14 cellular contexts compared by ENCODE assay signal in the genomic region with DNA sequence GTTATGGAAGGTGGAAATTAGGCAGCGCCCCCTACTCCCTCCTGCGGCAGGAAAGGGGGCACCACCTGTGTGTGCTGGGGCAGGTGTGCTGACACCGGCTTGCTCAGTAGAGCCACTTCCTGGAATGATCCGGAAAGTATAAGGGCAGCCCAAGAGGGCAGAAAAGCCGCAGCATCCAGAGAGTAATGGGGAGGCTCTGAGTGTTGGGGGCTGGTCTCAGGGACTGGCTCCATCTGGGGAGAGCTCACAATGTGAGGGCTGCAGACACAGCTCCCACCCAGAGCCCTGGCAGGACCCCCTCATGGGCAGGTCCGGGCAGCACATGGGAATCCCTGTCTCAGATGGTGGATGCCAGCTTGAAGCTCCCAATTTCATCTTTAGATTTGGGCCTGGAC.
DNase-seq lines count a peak whose midpoint lies in the region; ATAC-seq, FAIRE-seq and TF ChIP-seq lines count a peak whose summit lies in the region.
"Had no signal": no experiment of that assay in that cellular context is flagged by ENCODE, and none has a peak within 500 bp of the region (broad histone marks: within the 10 kb centered on the region; RNA-seq: fewer than 3 reads in every experiment).

No MANE protein-coding gene starts in this region.

- H3K27ac ChIP-seq in HepG2 (ENCODE audit: extremely low read length, insufficient read depth, low read length): no peak overlapping the region
- H3K27ac ChIP-seq: parathyroid adenoma, testis had no signal

- no peak for TF ChIP-seq POLR2A in HepG2 (IDR thresholded peaks at IDR 0.05; ENCODE audit: insufficient read depth in 1 of 2, low read depth in 2 of 2, low read length in 2 of 2)

- TF ChIP-seq RAD21 in HepG2 (CRISPR knock-in tag; IDR thresholded peaks at IDR 0.05): no peak

- peak overlapping the region; percentile 67 for H3K27ac Mint-ChIP-seq in stimulated activated naive CD8-positive, alpha-beta T cell treated with anti-CD3 and anti-CD28 coated beads, Interleukin-15, Interleukin-2, amounts not matched to agents 100 ng/mL and 50 ng/mL, for 24 hours
- peak overlapping the region; percentile 50 for H3K27ac Mint-ChIP-seq in activated CD8-positive, alpha-beta T cell treated with anti-CD3 and anti-CD28 coated beads for 36 hours

- WGBS in HepG2 (ENCODE audit: low lambda C conversion rate): 28% methylated on average over 5 of the region's 6 CpGs

- CTCF ChIA-PET in activated CD8-positive, alpha-beta T cell treated with anti-CD3 and anti-CD28 coated beads for 36 hours (lab: Charles Lee): no interaction called here
- CTCF ChIA-PET in HepG2 (lab: Yijun Ruan, JAX; ENCODE audit: low intra/inter-chr PET ratio, low total read pairs): no interaction called here

- no peaks in the 10 kb centered on the region for H3K36me3 Mint-ChIP-seq in stimulated activated naive CD8-positive, alpha-beta T cell treated with anti-CD3 and anti-CD28 coated beads, Interleukin-15, Interleukin-2, amounts not matched to agents 100 ng/mL and 50 ng/mL, for 24 hours (ENCODE audit: low read depth)
- H3K36me3 Mint-ChIP-seq in activated CD8-positive, alpha-beta T cell treated with anti-CD3 and anti-CD28 coated beads for 36 hours (ENCODE audit: low read depth): no peaks in the 10 kb centered on the region

- DNase-seq in stimulated activated naive CD8-positive, alpha-beta T cell treated with anti-CD3 and anti-CD28 coated beads, Interleukin-15, Interleukin-2, amounts not matched to agents 100 U/mL and 50 U/mL, for 24 hours: no peak
- DNase-seq in activated CD8-positive, alpha-beta T cell treated with anti-CD3 and anti-CD28 coated beads for 36 hours: peak; percentile 35
- DNase-seq in HepG2 (ENCODE audit: low spot score): no peak
- no peak for DNase-seq in stimulated activated CD4-positive, alpha-beta T cell treated with anti-CD3 and anti-CD28 coated beads, Interleukin-4, amount 100 ng/mL, for 4 hours
- DNase-seq in MG63: no peak
- DNase-seq in OCI-M1 (lab: John Stamatoyannopoulos, UW): no peak
- no peak for DNase-seq in stimulated activated CD4-positive, alpha-beta T cell treated with anti-CD3 and anti-CD28 coated beads, Interleukin-2, amount 100 ng/mL, for 48 hours
- DNase-seq: AML-193, KG1 had no signal

- no TSS peak for BruUV-seq in HepG2 (replicated peaks; lab: Mats Ljungman, UMichigan)

- no peak for TF ChIP-seq CTCF in activated CD8-positive, alpha-beta T cell treated with anti-CD3 and anti-CD28 coated beads for 36 hours (IDR thresholded peaks at IDR 0.05)
- TF ChIP-seq CTCF in HepG2 (CRISPR knock-in tag; IDR thresholded peaks at IDR 0.05): no peak

- H3K9me3 ChIP-seq in HepG2 (ENCODE audit: low read length) (peaks cover 3% of the 10 kb centered on the region; the same call in 1 of the 2 replicates), MG63 (no peaks in the 10 kb centered on the region)
- H3K9me3 ChIP-seq: testis had no signal

- H3K9ac ChIP-seq in HepG2 (ENCODE audit: insufficient read depth, low read depth, low read length): no peak overlapping the region
- H3K9ac ChIP-seq: parathyroid adenoma had no signal

- H3K4me3 Mint-ChIP-seq in stimulated activated naive CD8-positive, alpha-beta T cell treated with anti-CD3 and anti-CD28 coated beads, Interleukin-15, Interleukin-2, amounts not matched to agents 100 ng/mL and 50 ng/mL, for 24 hours: peak overlapping the region; percentile 10
- H3K4me3 Mint-ChIP-seq in activated CD8-positive, alpha-beta T cell treated with anti-CD3 and anti-CD28 coated beads for 36 hours: no peak overlapping the region

- no peaks in the 10 kb centered on the region for H3K79me2 ChIP-seq in HepG2 (ENCODE audit: insufficient read depth, low read length)
- H3K79me2 ChIP-seq: parathyroid adenoma had no signal

- H3K27me3 ChIP-seq in HepG2 (ENCODE audit: control insufficient read depth in 1 of 2, insufficient read depth in 2 of 2, low read length in 2 of 2) (peaks cover 24 to 91% of the 10 kb centered on the region in 2 experiments), MG63 (no peaks in the 10 kb centered on the region)
- H3K27me3 ChIP-seq: testis had no signal

- no peak for FAIRE-seq in HepG2 (lab: Jason Lieb, UNC)
- FAIRE-seq: H54, keratinocyte had no signal

- no peaks in the 10 kb centered on the region for H3K4me1 ChIP-seq in HepG2 (ENCODE audit: insufficient read depth, low read length)
- H3K4me1 ChIP-seq: parathyroid adenoma had no signal

- no peak for ATAC-seq in stimulated activated naive CD8-positive, alpha-beta T cell treated with anti-CD3 and anti-CD28 coated beads, Interleukin-15, Interleukin-2, amounts not matched to agents 100 U/mL and 50 U/mL, for 24 hours
- ATAC-seq in activated CD8-positive, alpha-beta T cell treated with anti-CD3 and anti-CD28 coated beads for 36 hours: peak; percentile 46
- no peak for ATAC-seq in HepG2

- no peak overlapping the region for H3K4me3 ChIP-seq in HepG2 (replicated peaks in 1 of 3; ENCODE audit: insufficient read depth in 1 of 3, low read depth in 2 of 3, low read length in 3 of 3)
- H3K4me3 ChIP-seq in MG63: no peak overlapping the region
- H3K4me3 ChIP-seq: testis had no signal

- no peaks in the 10 kb centered on the region for H3K27me3 Mint-ChIP-seq in stimulated activated naive CD8-positive, alpha-beta T cell treated with anti-CD3 and anti-CD28 coated beads, Interleukin-15, Interleukin-2, amounts not matched to agents 100 ng/mL and 50 ng/mL, for 24 hours
- no peaks in the 10 kb centered on the region for H3K27me3 Mint-ChIP-seq in activated CD8-positive, alpha-beta T cell treated with anti-CD3 and anti-CD28 coated beads for 36 hours

- H3K4me1 Mint-ChIP-seq in stimulated activated naive CD8-positive, alpha-beta T cell treated with anti-CD3 and anti-CD28 coated beads, Interleukin-15, Interleukin-2, amounts not matched to agents 100 ng/mL and 50 ng/mL, for 24 hours (ENCODE audit: low read depth): peaks cover 63% of the 10 kb centered on the region
- H3K4me1 Mint-ChIP-seq in activated CD8-positive, alpha-beta T cell treated with anti-CD3 and anti-CD28 coated beads for 36 hours (ENCODE audit: low read depth): peaks cover 63% of the 10 kb centered on the region

- H2AFZ ChIP-seq in HepG2 (ENCODE audit: low read length): no peak overlapping the region
- H2AFZ ChIP-seq: parathyroid adenoma had no signal

- peaks cover 2% of the 10 kb centered on the region for H3K9me3 Mint-ChIP-seq in stimulated activated naive CD8-positive, alpha-beta T cell treated with anti-CD3 and anti-CD28 coated beads, Interleukin-15, Interleukin-2, amounts not matched to agents 100 ng/mL and 50 ng/mL, for 24 hours
- peaks cover under 1% of the 10 kb centered on the region for H3K9me3 Mint-ChIP-seq in activated CD8-positive, alpha-beta T cell treated with anti-CD3 and anti-CD28 coated beads for 36 hours

- intact Hi-C loops in activated CD8-positive, alpha-beta T cell treated with anti-CD3 and anti-CD28 coated beads for 36 hours (cut with micrococcal nuclease): no loop called here
- intact Hi-C loops in HepG2 (cut with micrococcal nuclease; ENCODE audit: unreplicated experiment): no loop called here

- TF ChIP-seq EP300 in HepG2 (IDR thresholded peaks at IDR 0.05; ENCODE audit: low read depth in 2 of 2, low read length in 2 of 2): no peak
- TF ChIP-seq EP300 in HepG2 (CRISPR knock-in tag; IDR thresholded peaks at IDR 0.05; ENCODE audit: borderline replicate concordance): no peak

- in situ Hi-C loops in HepG2 (cut with HindIII; ENCODE audit: extremely low pct_ligation_motif_present, low pct_unique_long_range_greater_than_20kb): no loop called here

- H3K36me3 ChIP-seq in HepG2 (replicated peaks in 1 of 2; ENCODE audit: control insufficient read depth in 1 of 2, insufficient read depth in 2 of 2, low read length in 2 of 2): no peaks in the 10 kb centered on the region
- H3K36me3 ChIP-seq in MG63: no peaks in the 10 kb centered on the region

- H4K20me1 ChIP-seq in HepG2 (ENCODE audit: insufficient read depth, low read length): no peaks in the 10 kb centered on the region

- POLR2A ChIA-PET in activated CD8-positive, alpha-beta T cell treated with anti-CD3 and anti-CD28 coated beads for 36 hours (lab: Charles Lee): no interaction called here
- POLR2A ChIA-PET in HepG2 (lab: Yijun Ruan, JAX): no interaction called here

- no peak overlapping the region for H3K4me2 ChIP-seq in HepG2 (ENCODE audit: low read depth, low read length)

TF ChIP-seq in HepG2, 621 proteins besides CTCF, POLR2A, EP300 and RAD21:
- TF ChIP-seq, protein P1, sequence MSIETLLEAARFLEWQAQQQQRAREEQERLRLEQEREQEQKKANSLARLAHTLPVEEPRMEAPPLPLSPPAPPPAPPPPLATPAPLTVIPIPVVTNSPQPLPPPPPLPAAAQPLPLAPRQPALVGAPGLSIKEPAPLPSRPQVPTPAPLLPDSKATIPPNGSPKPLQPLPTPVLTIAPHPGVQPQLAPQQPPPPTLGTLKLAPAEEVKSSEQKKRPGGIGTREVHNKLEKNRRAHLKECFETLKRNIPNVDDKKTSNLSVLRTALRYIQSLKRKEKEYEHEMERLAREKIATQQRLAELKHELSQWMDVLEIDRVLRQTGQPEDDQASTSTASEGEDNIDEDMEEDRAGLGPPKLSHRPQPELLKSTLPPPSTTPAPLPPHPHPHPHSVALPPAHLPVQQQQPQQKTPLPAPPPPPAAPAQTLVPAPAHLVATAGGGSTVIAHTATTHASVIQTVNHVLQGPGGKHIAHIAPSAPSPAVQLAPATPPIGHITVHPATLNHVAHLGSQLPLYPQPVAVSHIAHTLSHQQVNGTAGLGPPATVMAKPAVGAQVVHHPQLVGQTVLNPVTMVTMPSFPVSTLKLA (IDR thresholded peaks at IDR 0.05): 0 out of 2 replicates have a peak, but pooled peaks have one; percentile 15
- TF ChIP-seq POLR2AphosphoS2 (IDR thresholded peaks at IDR 0.05; ENCODE audit: low read depth, low read length) (no peak), HMGA1 (CRISPR knock-in tag; conservative IDR thresholded peaks at IDR 0.05) (no peak)
